In the genomic region with DNA sequence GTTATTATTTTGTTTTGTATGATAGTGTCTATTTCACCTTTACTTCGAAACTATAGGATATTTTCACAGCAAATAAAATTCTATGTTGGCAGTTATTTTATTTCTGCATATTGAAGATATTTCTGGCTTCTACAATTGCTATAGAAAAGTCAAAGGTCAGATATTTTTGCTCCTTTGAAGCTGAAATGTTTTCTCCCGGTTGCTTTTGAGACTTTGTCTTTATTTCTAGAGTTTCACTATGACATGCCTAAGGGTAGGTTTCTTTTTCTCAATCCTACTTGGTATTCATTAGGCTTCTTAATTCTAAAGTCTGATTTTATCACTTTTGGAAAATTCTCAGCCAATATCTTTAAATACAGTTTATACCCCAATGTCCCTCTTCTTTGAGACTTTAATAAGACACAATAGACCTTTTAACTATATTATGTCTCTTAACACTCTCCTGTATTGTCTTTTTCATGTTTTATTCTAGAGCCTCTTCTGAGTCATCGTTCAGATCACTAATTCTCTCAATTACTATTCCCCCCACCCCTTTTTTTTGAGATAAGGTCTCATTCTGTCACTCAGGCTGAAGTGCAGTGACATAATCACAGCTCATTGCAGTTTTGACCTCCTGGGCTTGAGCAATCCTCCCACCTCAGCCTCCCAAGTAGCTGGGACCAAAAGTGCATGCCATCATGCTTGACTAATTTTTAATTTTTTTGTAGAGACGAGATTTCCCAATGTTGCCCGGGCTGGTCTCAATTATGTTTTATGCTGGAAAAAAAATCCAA, we compare ENCODE assay signal across 13 cellular contexts. TPM values are rescaled to one million over a fixed set of nuclear protein-coding genes. Genes with fewer than 3 reads are reported as not detected.
DNase-seq lines count a peak whose midpoint lies in the region; ATAC-seq, FAIRE-seq and TF ChIP-seq lines count a peak whose summit lies in the region.
"Had no signal": no experiment of that assay in that cellular context is flagged by ENCODE, and none has a peak within 500 bp of the region (broad histone marks: within the 10 kb centered on the region; RNA-seq: fewer than 3 reads in every experiment).

No MANE protein-coding gene starts in this region.

- no peak overlapping the region for H3K4me3 ChIP-seq in CD8-positive, alpha-beta T cell (ENCODE audit: low read depth, low read length)
- no peak overlapping the region for H3K4me3 ChIP-seq in tibial artery
- H3K4me3 ChIP-seq: ovary had no signal

- H3K27ac ChIP-seq in CD8-positive, alpha-beta T cell (ENCODE audit: low read depth, low read length): no peak overlapping the region
- no peak overlapping the region for H3K27ac ChIP-seq in tibial artery
- H3K27ac ChIP-seq: C4-2B, ovary had no signal

- intact Hi-C loops in CD8-positive, alpha-beta T cell (cut with DNase I, micrococcal nuclease): loop anchor here (1.0 kb wide), 1 partner anchor 111 kb away; no protein-coding TSS in a partner anchor
- intact Hi-C loops in tibial artery (cut with DNase I; ENCODE audit: low total_unique reads): no loop called here

- H3K27me3 ChIP-seq in CD8-positive, alpha-beta T cell (ENCODE audit: insufficient read depth, low read length): no peaks in the 10 kb centered on the region
- no peaks in the 10 kb centered on the region for H3K27me3 ChIP-seq in tibial artery
- H3K27me3 ChIP-seq: ovary had no signal

- peaks cover 4% of the 10 kb centered on the region for H3K36me3 ChIP-seq in CD8-positive, alpha-beta T cell (ENCODE audit: insufficient read depth, low read length)
- H3K36me3 ChIP-seq in tibial artery: peaks cover 0 to 34% (median 6%) of the 10 kb centered on the region in 3 donors
- H3K36me3 ChIP-seq: ovary had no signal

- no peak overlapping the region for H3K4me3 Mint-ChIP-seq in CD8-positive, alpha-beta T cell
- H3K4me3 Mint-ChIP-seq in activated naive CD8-positive, alpha-beta T cell treated with anti-CD3 and anti-CD28 coated beads, Interleukin-2, amount 50 U/mL, for 24 hours: no peak overlapping the region

- ATAC-seq in CD8-positive, alpha-beta T cell: no peak
- ATAC-seq in GM19035 (IDR thresholded peaks at IDR 0.05; ENCODE audit: unreplicated experiment) (peak; percentile 64), HG03060 (IDR thresholded peaks at IDR 0.05; ENCODE audit: low read depth, unreplicated experiment) (peak; percentile 43)
- ATAC-seq in activated naive CD8-positive, alpha-beta T cell treated with anti-CD3 and anti-CD28 coated beads, Interleukin-2, amount 50 U/mL, for 24 hours: no peak

- peaks cover 27% of the 10 kb centered on the region for H3K36me3 Mint-ChIP-seq in CD8-positive, alpha-beta T cell
- H3K36me3 Mint-ChIP-seq in activated naive CD8-positive, alpha-beta T cell treated with anti-CD3 and anti-CD28 coated beads, Interleukin-2, amount 50 U/mL, for 24 hours (ENCODE audit: low read depth): peaks cover 39% of the 10 kb centered on the region

- no peak for DNase-seq in CD8-positive, alpha-beta T cell
- no peak for DNase-seq in activated naive CD8-positive, alpha-beta T cell treated with anti-CD3 and anti-CD28 coated beads, Interleukin-2, amount 50 U/mL, for 24 hours
- DNase-seq in H54 (ENCODE audit: insufficient read length, low spot score) (no peak), RKO (ENCODE audit: low spot score) (no peak), tibial artery (no peak), ureter (ENCODE audit: low spot score) (no peak)
- DNase-seq: effector memory CD4-positive, alpha-beta T cell; NCI-H345; ovary; SW 1271 had no signal

- H3K4me1 ChIP-seq in CD8-positive, alpha-beta T cell (ENCODE audit: insufficient read depth, low read length): no peaks in the 10 kb centered on the region
- H3K4me1 ChIP-seq in tibial artery: no peaks in the 10 kb centered on the region

- peaks cover 2% of the 10 kb centered on the region for H3K4me1 Mint-ChIP-seq in CD8-positive, alpha-beta T cell (ENCODE audit: low read depth)
- H3K4me1 Mint-ChIP-seq in activated naive CD8-positive, alpha-beta T cell treated with anti-CD3 and anti-CD28 coated beads, Interleukin-2, amount 50 U/mL, for 24 hours: peaks cover 16% of the 10 kb centered on the region

- peak overlapping the region; percentile 28 for H3K27ac Mint-ChIP-seq in CD8-positive, alpha-beta T cell
- H3K27ac Mint-ChIP-seq in activated naive CD8-positive, alpha-beta T cell treated with anti-CD3 and anti-CD28 coated beads, Interleukin-2, amount 50 U/mL, for 24 hours: peak overlapping the region; percentile 11

- TF ChIP-seq POLR2A in H54 (IDR thresholded peaks at IDR 0.05; ENCODE audit: low read depth, low read length): no peak

- POLR2A ChIA-PET in CD8-positive, alpha-beta T cell (lab: Charles Lee): interaction anchor here (0.7 kb wide), 1 partner anchor 7 kb away, joined by 3 read pairs; no protein-coding TSS in a partner anchor

- no peaks in the 10 kb centered on the region for H3K9me3 Mint-ChIP-seq in CD8-positive, alpha-beta T cell
- H3K9me3 Mint-ChIP-seq in activated naive CD8-positive, alpha-beta T cell treated with anti-CD3 and anti-CD28 coated beads, Interleukin-2, amount 50 U/mL, for 24 hours: no peaks in the 10 kb centered on the region

- FAIRE-seq in H54 (lab: Jason Lieb, UNC): no peak

- H3K9me3 ChIP-seq in CD8-positive, alpha-beta T cell (ENCODE audit: low read length): no peaks in the 10 kb centered on the region
- no peaks in the 10 kb centered on the region for H3K9me3 ChIP-seq in tibial artery
- H3K9me3 ChIP-seq: ovary had no signal

- no peak for TF ChIP-seq CTCF in CD8-positive, alpha-beta T cell (IDR thresholded peaks at IDR 0.05)
- no peak for TF ChIP-seq CTCF in tibial artery (IDR thresholded peaks at IDR 0.05)

- CTCF ChIA-PET in CD8-positive, alpha-beta T cell (lab: Charles Lee): interaction anchor here (0.7 to 1.6 kb wide), 4 partner anchors 22 to 246 kb away, joined by 3 to 5 read pairs (median 4); no protein-coding TSS in a partner anchor

- no peaks in the 10 kb centered on the region for H3K27me3 Mint-ChIP-seq in CD8-positive, alpha-beta T cell (ENCODE audit: low read depth)
- no peaks in the 10 kb centered on the region for H3K27me3 Mint-ChIP-seq in activated naive CD8-positive, alpha-beta T cell treated with anti-CD3 and anti-CD28 coated beads, Interleukin-2, amount 50 U/mL, for 24 hours

RNA-seq across cellular contexts. Expression of gene USP37, which starts 50.5 kb away (rescaled TPM):
- 10 to 100 TPM; 22.8 to 23.2 TPM for total RNA-seq in CD8-positive, alpha-beta T cell
- total RNA-seq in ureter: 24.8 TPM

RNA-seq across cellular contexts. Expression of gene CNOT9, which starts 51.0 kb away (rescaled TPM):
- total RNA-seq in CD8-positive, alpha-beta T cell: 10 to 100 TPM; 73.9 to 79.3 TPM
- total RNA-seq in ureter: 59.6 TPM

Comparison
In these comparisons a context has a peak if more than half of its experiments do, and no peak if none do; other contexts are left out.
1. ATAC-seq: peak in GM19035 (single experiment) and HG03060 (single experiment); none in CD8-positive, alpha-beta T cell (single experiment) and activated naive CD8-positive, alpha-beta T cell treated with anti-CD3 and anti-CD28 coated beads, Interleukin-2, amount 50 U/mL, for 24 hours (single experiment).